Comparison of ENCODE assay signal across 10 cellular contexts in genomic region chr10:103583871-103584215, GRCh38.
DNase-seq lines count a peak whose midpoint lies in the region; ATAC-seq and TF ChIP-seq lines count a peak whose summit lies in the region.
"Had no signal": no experiment of that assay in that cellular context is flagged by ENCODE, and none has a peak within 500 bp of the region (broad histone marks: within the 10 kb centered on the region; RNA-seq: fewer than 3 reads in every experiment).

No MANE protein-coding gene starts in this region.

- H3K9me3 Mint-ChIP-seq in T-cell (peaks cover 0 to 4% (median 0%) of the 10 kb centered on the region in 3 donors), glutamatergic neuron (ENCODE audit: unreplicated experiment) (peaks cover 11% of the 10 kb centered on the region)

- peaks cover 14 to 28% (median 14%) of the 10 kb centered on the region in 3 donors for H3K4me1 Mint-ChIP-seq in T-cell
- H3K4me1 Mint-ChIP-seq in glutamatergic neuron (ENCODE audit: low read depth, unreplicated experiment): peaks cover 19% of the 10 kb centered on the region

- H3K27ac ChIP-seq in heart right ventricle (no peak overlapping the region), thymus (ENCODE audit: low read depth) (no peak overlapping the region)
- H3K27ac ChIP-seq: SK-N-MC had no signal

- H3K36me3 Mint-ChIP-seq in T-cell (peaks cover 2% of the 10 kb centered on the region), glutamatergic neuron (ENCODE audit: unreplicated experiment) (peaks cover 29% of the 10 kb centered on the region)

- H3K4me1 ChIP-seq in heart right ventricle (peaks cover 0 to 19% (median 7%) of the 10 kb centered on the region in 9 donors), thymus (ENCODE audit: control insufficient read depth, insufficient read depth, low read length) (peaks cover 6% of the 10 kb centered on the region)

- peak overlapping the region; percentile 93 to 97 for H3K27ac Mint-ChIP-seq in T-cell
- peak overlapping the region; percentile 53 for H3K27ac Mint-ChIP-seq in glutamatergic neuron (ENCODE audit: unreplicated experiment)

- peaks cover 0 to 27% (median 20%) of the 10 kb centered on the region in 7 donors for H3K27me3 ChIP-seq in heart right ventricle
- H3K27me3 ChIP-seq in thymus (ENCODE audit: control insufficient read depth, insufficient read depth): no peaks in the 10 kb centered on the region

- peaks cover 0 to 12% (median 0%) of the 10 kb centered on the region in 9 donors for H3K36me3 ChIP-seq in heart right ventricle
- no peaks in the 10 kb centered on the region for H3K36me3 ChIP-seq in thymus (ENCODE audit: control insufficient read depth, insufficient read depth)

- ATAC-seq in heart right ventricle (no peak), T-cell (replicated peaks in 1 of 4) (peak in 3 of 4 experiments; percentile 13 to 37 (median 19)), HG02763 (IDR thresholded peaks at IDR 0.05; ENCODE audit: unreplicated experiment) (no peak)

- POLR2A ChIA-PET in T-cell (lab: Charles Lee): no interaction called here

- CTCF ChIA-PET in T-cell (lab: Charles Lee): interaction anchor here in 1 of 2 donors (0.6 kb wide), 1 partner anchor 79 kb away, joined by 5 read pairs; no protein-coding TSS in a partner anchor

- DNase-seq in heart right ventricle: no peak
- no peak for DNase-seq in cardiac septum (ENCODE audit: low spot score)
- peak in 17 of 34 experiments; percentile 2 to 40 (median 16) for DNase-seq in T-cell
- DNase-seq in glutamatergic neuron: no peak
- DNase-seq in OCI-M1 (lab: John Stamatoyannopoulos, UW): no peak
- DNase-seq in iPS-NIHi7 (ENCODE audit: extremely low spot score): no peak
- DNase-seq: NCI-H345 had no signal

- H3K4me3 ChIP-seq in heart right ventricle (peak overlapping the region in 8 of 10 donors; percentile 33 to 57 (median 48)), thymus (ENCODE audit: low read length) (peak overlapping the region; percentile 53)
- H3K4me3 ChIP-seq: SK-N-MC had no signal

- H3K4me3 Mint-ChIP-seq in T-cell (peak overlapping the region; percentile 81 to 93 (median 89)), glutamatergic neuron (ENCODE audit: unreplicated experiment) (peak overlapping the region; percentile 53)

- 87% methylated on average over 8 of the region's 8 CpGs for WGBS in heart right ventricle, 2 donors
- WGBS in thymus: 40% methylated on average over 8 of the region's 8 CpGs

- peaks cover 0 to 14% (median 0%) of the 10 kb centered on the region in 11 donors for H3K9me3 ChIP-seq in heart right ventricle
- H3K9me3 ChIP-seq in thymus (ENCODE audit: control insufficient read depth): peaks cover 2% of the 10 kb centered on the region

- H3K27me3 Mint-ChIP-seq in T-cell (no peaks in the 10 kb centered on the region), glutamatergic neuron (ENCODE audit: unreplicated experiment) (peaks cover 10% of the 10 kb centered on the region)

- intact Hi-C loops in heart right ventricle (cut with DNase I): no loop called here
- intact Hi-C loops in cardiac septum (cut with DNase I): no loop called here

- TF ChIP-seq CTCF in heart right ventricle (IDR thresholded peaks at IDR 0.05): no peak
- TF ChIP-seq CTCF in glutamatergic neuron (IDR thresholded peaks at IDR 0.05; ENCODE audit: partially characterized antibody, unreplicated experiment): no peak

Comparison
In these comparisons a context has a peak if more than half of its experiments do, and no peak if none do; other contexts are left out.
1. ATAC-seq: peak in T-cell (3 of 4); none in heart right ventricle (0 of 8) and HG02763 (single experiment).